Comparison of ENCODE assay signal across 1 cellular context in the genomic region with DNA sequence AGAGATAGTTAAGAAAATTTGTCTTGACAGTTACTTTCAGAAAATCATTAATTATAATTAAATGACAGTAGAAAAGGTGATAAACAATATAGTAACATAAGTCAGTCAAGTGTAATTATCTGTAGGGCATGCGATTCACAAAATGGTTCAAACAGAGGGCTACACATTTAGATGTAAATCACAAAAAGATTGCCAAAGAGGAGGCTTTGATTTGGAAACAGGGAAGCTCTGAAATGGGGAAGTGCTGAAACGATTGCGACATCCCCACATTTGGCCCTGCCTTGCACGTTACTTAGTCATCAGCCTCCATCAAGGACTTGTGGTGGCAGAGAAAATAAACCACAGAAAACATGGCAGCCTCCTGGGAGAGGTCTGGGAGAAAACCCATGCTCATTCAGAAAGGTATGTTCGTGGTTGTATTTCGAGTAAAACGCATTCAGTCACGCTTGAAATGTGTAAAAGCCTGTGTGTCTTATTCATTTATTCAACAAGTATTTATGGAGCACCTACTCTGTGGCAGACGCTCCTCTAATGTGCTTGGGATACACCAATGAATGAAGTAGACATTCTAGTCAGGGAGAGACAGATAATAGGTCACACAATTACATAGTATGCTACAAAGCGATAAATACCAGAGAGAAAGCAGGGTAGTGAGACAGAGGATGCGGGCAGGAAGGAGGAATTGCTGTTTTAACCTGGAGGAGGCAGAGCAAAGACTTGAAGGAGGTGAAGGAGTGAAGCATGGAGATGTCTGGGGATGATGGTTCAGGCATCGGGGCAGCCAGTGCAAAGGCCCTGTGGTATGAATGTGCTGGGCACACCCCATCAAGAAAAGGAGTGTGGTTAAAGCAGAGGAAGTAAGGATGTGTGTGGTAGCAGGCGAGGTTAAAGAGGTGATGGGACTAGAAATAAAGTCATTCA.
TF ChIP-seq lines count a peak whose summit lies in the region.

No MANE protein-coding gene starts in this region.

TF ChIP-seq in SK-N-SH, 30 proteins besides CTCF, POLR2A, EP300 and RAD21 (continued from another document):
- TF ChIP-seq, protein P1, sequence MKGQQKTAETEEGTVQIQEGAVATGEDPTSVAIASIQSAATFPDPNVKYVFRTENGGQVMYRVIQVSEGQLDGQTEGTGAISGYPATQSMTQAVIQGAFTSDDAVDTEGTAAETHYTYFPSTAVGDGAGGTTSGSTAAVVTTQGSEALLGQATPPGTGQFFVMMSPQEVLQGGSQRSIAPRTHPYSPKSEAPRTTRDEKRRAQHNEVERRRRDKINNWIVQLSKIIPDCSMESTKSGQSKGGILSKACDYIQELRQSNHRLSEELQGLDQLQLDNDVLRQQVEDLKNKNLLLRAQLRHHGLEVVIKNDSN (IDR thresholded peaks at IDR 0.05; ENCODE audit: borderline replicate concordance, low read depth): no peak
- TF ChIP-seq GATA2 (CRISPR knock-in tag; IDR thresholded peaks at IDR 0.05): no peak
- no peak for TF ChIP-seq TAF1 (IDR thresholded peaks at IDR 0.05; ENCODE audit: borderline replicate concordance, low read depth, low read length)
- TF ChIP-seq MEF2A (IDR thresholded peaks at IDR 0.05; ENCODE audit: borderline replicate concordance, low read depth): no peak
- TF ChIP-seq POLR2AphosphoS5 (IDR thresholded peaks at IDR 0.05; ENCODE audit: low read depth, low read length): no peak; the same call in 1 of the 2 replicates
- no peak for TF ChIP-seq TEAD4 (IDR thresholded peaks at IDR 0.05; ENCODE audit: borderline replicate concordance, insufficient read depth)
- TF ChIP-seq RFX5 (IDR thresholded peaks at IDR 0.05; ENCODE audit: low read length): no peak
- TF ChIP-seq, protein P2, sequence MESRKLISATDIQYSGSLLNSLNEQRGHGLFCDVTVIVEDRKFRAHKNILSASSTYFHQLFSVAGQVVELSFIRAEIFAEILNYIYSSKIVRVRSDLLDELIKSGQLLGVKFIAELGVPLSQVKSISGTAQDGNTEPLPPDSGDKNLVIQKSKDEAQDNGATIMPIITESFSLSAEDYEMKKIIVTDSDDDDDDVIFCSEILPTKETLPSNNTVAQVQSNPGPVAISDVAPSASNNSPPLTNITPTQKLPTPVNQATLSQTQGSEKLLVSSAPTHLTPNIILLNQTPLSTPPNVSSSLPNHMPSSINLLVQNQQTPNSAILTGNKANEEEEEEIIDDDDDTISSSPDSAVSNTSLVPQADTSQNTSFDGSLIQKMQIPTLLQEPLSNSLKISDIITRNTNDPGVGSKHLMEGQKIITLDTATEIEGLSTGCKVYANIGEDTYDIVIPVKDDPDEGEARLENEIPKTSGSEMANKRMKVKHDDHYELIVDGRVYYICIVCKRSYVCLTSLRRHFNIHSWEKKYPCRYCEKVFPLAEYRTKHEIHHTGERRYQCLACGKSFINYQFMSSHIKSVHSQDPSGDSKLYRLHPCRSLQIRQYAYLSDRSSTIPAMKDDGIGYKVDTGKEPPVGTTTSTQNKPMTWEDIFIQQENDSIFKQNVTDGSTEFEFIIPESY (IDR thresholded peaks at IDR 0.05; ENCODE audit: borderline replicate concordance, low read depth): no peak
- peak; percentile 41; the same call in 1 of the 2 replicates for TF ChIP-seq FOSL2 (IDR thresholded peaks at IDR 0.05; ENCODE audit: borderline replicate concordance, low read depth)
- TF ChIP-seq, protein P3, sequence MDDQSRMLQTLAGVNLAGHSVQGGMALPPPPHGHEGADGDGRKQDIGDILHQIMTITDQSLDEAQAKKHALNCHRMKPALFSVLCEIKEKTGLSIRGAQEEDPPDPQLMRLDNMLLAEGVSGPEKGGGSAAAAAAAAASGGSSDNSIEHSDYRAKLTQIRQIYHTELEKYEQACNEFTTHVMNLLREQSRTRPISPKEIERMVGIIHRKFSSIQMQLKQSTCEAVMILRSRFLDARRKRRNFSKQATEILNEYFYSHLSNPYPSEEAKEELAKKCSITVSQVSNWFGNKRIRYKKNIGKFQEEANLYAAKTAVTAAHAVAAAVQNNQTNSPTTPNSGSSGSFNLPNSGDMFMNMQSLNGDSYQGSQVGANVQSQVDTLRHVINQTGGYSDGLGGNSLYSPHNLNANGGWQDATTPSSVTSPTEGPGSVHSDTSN (IDR thresholded peaks at IDR 0.05): 0 out of 2 replicates have a peak, but pooled peaks have one; percentile 39
- no peak for TF ChIP-seq CHD2 (IDR thresholded peaks at IDR 0.05; ENCODE audit: low read length, partially characterized antibody)
- TF ChIP-seq, protein P4, sequence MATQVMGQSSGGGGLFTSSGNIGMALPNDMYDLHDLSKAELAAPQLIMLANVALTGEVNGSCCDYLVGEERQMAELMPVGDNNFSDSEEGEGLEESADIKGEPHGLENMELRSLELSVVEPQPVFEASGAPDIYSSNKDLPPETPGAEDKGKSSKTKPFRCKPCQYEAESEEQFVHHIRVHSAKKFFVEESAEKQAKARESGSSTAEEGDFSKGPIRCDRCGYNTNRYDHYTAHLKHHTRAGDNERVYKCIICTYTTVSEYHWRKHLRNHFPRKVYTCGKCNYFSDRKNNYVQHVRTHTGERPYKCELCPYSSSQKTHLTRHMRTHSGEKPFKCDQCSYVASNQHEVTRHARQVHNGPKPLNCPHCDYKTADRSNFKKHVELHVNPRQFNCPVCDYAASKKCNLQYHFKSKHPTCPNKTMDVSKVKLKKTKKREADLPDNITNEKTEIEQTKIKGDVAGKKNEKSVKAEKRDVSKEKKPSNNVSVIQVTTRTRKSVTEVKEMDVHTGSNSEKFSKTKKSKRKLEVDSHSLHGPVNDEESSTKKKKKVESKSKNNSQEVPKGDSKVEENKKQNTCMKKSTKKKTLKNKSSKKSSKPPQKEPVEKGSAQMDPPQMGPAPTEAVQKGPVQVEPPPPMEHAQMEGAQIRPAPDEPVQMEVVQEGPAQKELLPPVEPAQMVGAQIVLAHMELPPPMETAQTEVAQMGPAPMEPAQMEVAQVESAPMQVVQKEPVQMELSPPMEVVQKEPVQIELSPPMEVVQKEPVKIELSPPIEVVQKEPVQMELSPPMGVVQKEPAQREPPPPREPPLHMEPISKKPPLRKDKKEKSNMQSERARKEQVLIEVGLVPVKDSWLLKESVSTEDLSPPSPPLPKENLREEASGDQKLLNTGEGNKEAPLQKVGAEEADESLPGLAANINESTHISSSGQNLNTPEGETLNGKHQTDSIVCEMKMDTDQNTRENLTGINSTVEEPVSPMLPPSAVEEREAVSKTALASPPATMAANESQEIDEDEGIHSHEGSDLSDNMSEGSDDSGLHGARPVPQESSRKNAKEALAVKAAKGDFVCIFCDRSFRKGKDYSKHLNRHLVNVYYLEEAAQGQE (IDR thresholded peaks at IDR 0.05; ENCODE audit: low read depth, low read length): no peak
- peak; percentile 55 for TF ChIP-seq NFIC (IDR thresholded peaks at IDR 0.05; ENCODE audit: borderline replicate concordance)
- no peak for TF ChIP-seq SIN3A (IDR thresholded peaks at IDR 0.05; ENCODE audit: borderline replicate concordance, low read depth, low read length)
- TF ChIP-seq ELF1 (IDR thresholded peaks at IDR 0.05): peak; percentile 17; the same call in 1 of the 2 replicates
- no peak for TF ChIP-seq EZH2phosphoT487 (IDR thresholded peaks at IDR 0.05; ENCODE audit: borderline replicate concordance, low read depth)
- TF ChIP-seq MXI1 (IDR thresholded peaks at IDR 0.05; ENCODE audit: low read depth, low read length): no peak
